1 cellular context compared by ENCODE assay signal in genomic region chr6:72657798-72658197, GRCh38.
TF ChIP-seq lines count a peak whose summit lies in the region.

No MANE protein-coding gene starts in this region.

TF ChIP-seq in HepG2, 621 proteins besides CTCF, POLR2A, EP300 and RAD21 (continued from another document):
- TF ChIP-seq ZBTB49 (CRISPR knock-in tag; IDR thresholded peaks at IDR 0.05; ENCODE audit: borderline replicate concordance) (no peak), HOXA5 (CRISPR knock-in tag; IDR thresholded peaks at IDR 0.05) (no peak), SIX4 (CRISPR knock-in tag; IDR thresholded peaks at IDR 0.05) (no peak), RAD51 (IDR thresholded peaks at IDR 0.05; ENCODE audit: borderline replicate concordance) (no peak), TBX2 (CRISPR knock-in tag; IDR thresholded peaks at IDR 0.05; ENCODE audit: borderline replicate concordance) (no peak)
- TF ChIP-seq, protein P1, sequence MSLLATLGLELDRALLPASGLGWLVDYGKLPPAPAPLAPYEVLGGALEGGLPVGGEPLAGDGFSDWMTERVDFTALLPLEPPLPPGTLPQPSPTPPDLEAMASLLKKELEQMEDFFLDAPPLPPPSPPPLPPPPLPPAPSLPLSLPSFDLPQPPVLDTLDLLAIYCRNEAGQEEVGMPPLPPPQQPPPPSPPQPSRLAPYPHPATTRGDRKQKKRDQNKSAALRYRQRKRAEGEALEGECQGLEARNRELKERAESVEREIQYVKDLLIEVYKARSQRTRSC (CRISPR knock-in tag; IDR thresholded peaks at IDR 0.05; ENCODE audit: low read depth): no peak
